Comparison of ENCODE assay signal across 1 cellular context in genomic region chr10:122669842-122670241, GRCh38.
TF ChIP-seq lines count a peak whose summit lies in the region.

No MANE protein-coding gene starts in this region.

TF ChIP-seq in H1, 55 proteins besides CTCF, POLR2A, EP300 and RAD21:
- no peak for TF ChIP-seq TEAD4 (IDR thresholded peaks at IDR 0.05; ENCODE audit: low read depth, low read length)
- no peak for TF ChIP-seq CBX5 (IDR thresholded peaks at IDR 0.05; ENCODE audit: low read depth, low read length)
- no peak for TF ChIP-seq SRF (IDR thresholded peaks at IDR 0.05; ENCODE audit: low read depth, low read length)
- TF ChIP-seq YY1 (IDR thresholded peaks at IDR 0.05; ENCODE audit: low read depth, low read length): no peak
- no peak for TF ChIP-seq CREB1 (IDR thresholded peaks at IDR 0.05)
- no peak for TF ChIP-seq GABPA (IDR thresholded peaks at IDR 0.05; ENCODE audit: borderline replicate concordance, insufficient read depth, low read length)
- peak; percentile 25; the same call in 1 of the 2 replicates for TF ChIP-seq MAX (IDR thresholded peaks at IDR 0.05)
- peak; percentile 85 for TF ChIP-seq MAFK (IDR thresholded peaks at IDR 0.05; ENCODE audit: low read depth, low read length)
- TF ChIP-seq HDAC2 (IDR thresholded peaks at IDR 0.05; ENCODE audit: borderline replicate concordance in 1 of 2, low read depth in 2 of 2, low read length in 2 of 2): no peak
- TF ChIP-seq JUND (IDR thresholded peaks at IDR 0.05; ENCODE audit: low read length): no peak
- TF ChIP-seq USF2 (IDR thresholded peaks at IDR 0.05; ENCODE audit: low read length): no peak
TF ChIP-seq in H1: peak in this region for 2.
